Comparison of ENCODE assay signal across 1 cellular context in the genomic region with DNA sequence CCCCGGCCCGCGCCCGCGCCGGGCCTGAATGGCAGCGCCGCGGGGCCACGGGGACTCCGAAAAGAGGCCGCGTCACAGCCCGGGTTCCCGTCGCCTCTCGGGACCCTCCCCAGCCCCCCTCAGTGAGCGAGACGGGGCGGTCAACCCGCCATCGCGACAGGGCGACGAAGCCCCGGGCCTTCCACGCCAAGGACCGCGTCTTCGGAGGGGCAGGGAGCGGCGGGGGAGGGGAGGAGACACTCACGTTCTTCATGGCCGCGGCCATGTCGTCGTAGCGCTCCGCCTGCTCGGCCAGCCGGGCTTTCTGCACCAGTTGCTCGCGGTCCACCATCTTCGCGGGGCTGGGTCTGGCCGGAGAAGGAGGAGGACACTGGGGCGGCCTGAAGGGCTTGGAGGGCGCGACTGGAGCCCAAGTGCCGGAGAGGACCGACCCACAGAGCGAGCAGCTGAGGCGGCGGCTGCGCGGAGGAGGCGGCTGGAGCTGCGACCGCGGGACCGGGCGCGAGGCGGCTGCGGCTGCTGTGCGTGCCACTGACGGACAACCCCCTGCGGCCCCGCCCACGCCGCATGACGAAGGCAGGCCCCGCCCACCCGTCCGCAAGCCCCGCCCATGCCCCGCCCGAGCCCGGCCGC.
TF ChIP-seq lines count a peak whose summit lies in the region.

A gene (minus strand): TSS at position 514 of the 633 bp plus-strand sequence. CDS start 183 bp downstream, at position 331.

TF ChIP-seq in K562, 482 proteins besides CTCF, POLR2A, EP300 and RAD21 (continued from another document and continues in another):
- TF ChIP-seq ELF2 (CRISPR knock-in tag; IDR thresholded peaks at IDR 0.05) (peak; percentile 74), HNRNPUL1 (IDR thresholded peaks at IDR 0.05; ENCODE audit: low read length) (no peak), ZNF707 (CRISPR knock-in tag; conservative IDR thresholded peaks at IDR 0.05) (no peak), ARNT (IDR thresholded peaks at IDR 0.05) (no peak), C11orf30 (IDR thresholded peaks at IDR 0.05; ENCODE audit: low read depth) (no peak), PHF8 (IDR thresholded peaks at IDR 0.05; ENCODE audit: borderline replicate concordance, low read length) (peak; percentile 87), ILK (tag; IDR thresholded peaks at IDR 0.05; ENCODE audit: borderline replicate concordance, low read depth) (no peak), ZBTB7A (IDR thresholded peaks at IDR 0.05; ENCODE audit: borderline replicate concordance, control insufficient read depth, low read depth, low read length) (peak; percentile 92; the same call in 1 of the 2 replicates), IFI16 (CRISPR knock-in tag; IDR thresholded peaks at IDR 0.05) (no peak), HNRNPL (IDR thresholded peaks at IDR 0.05; ENCODE audit: low read depth, low read length) (peak; percentile 71), ETV6 (IDR thresholded peaks at IDR 0.05; ENCODE audit: borderline replicate concordance in 1 of 2, low read depth in 2 of 2, low read length in 1 of 2) (0 out of 4 replicates have a peak, but pooled peaks of 1 of the 2 experiments have one; percentile 2), ETV6 (CRISPR knock-in tag; IDR thresholded peaks at IDR 0.05; ENCODE audit: borderline replicate concordance) (peak; percentile 83), ZNF785 (CRISPR knock-in tag; IDR thresholded peaks at IDR 0.05) (no peak), XRCC5 (IDR thresholded peaks at IDR 0.05; ENCODE audit: low read depth, low read length) (no peak), KHSRP (IDR thresholded peaks at IDR 0.05) (no peak), GATA2 (CRISPR knock-in tag; IDR thresholded peaks at IDR 0.05) (no peak), HLTF (IDR thresholded peaks at IDR 0.05) (peak; percentile 91), JUNB (CRISPR knock-in tag; conservative IDR thresholded peaks at IDR 0.05) (no peak), SIN3B (IDR thresholded peaks at IDR 0.05; ENCODE audit: low read depth) (peak; percentile 65), XRCC4 (IDR thresholded peaks at IDR 0.05; ENCODE audit: extremely low read depth, insufficient read depth, insufficient read length) (no peak), ZNF140 (CRISPR knock-in tag; IDR thresholded peaks at IDR 0.05) (no peak), LARP7 (IDR thresholded peaks at IDR 0.05) (no peak; the same call in 1 of the 2 replicates), KDM4B (IDR thresholded peaks at IDR 0.05; ENCODE audit: borderline replicate concordance in 2 of 2, low read depth in 1 of 2) (0 out of 4 replicates have a peak, but pooled peaks of 1 of the 2 experiments have one; percentile 33), RBM14 (IDR thresholded peaks at IDR 0.05; ENCODE audit: borderline replicate concordance, insufficient read depth, low read depth, low read length) (peak; percentile 96; the same call in 1 of the 2 replicates), TEAD1 (CRISPR knock-in tag; IDR thresholded peaks at IDR 0.05) (peak in 1 of 2 experiments; percentile 59; a peak in 1 of 4 replicates), ZNF197 (CRISPR knock-in tag; IDR thresholded peaks at IDR 0.05; ENCODE audit: low read depth) (no peak), ZNF121 (CRISPR knock-in tag; conservative IDR thresholded peaks at IDR 0.05) (0 out of 2 replicates have a peak, but pooled peaks have one; percentile 13)
- TF ChIP-seq, protein P1, sequence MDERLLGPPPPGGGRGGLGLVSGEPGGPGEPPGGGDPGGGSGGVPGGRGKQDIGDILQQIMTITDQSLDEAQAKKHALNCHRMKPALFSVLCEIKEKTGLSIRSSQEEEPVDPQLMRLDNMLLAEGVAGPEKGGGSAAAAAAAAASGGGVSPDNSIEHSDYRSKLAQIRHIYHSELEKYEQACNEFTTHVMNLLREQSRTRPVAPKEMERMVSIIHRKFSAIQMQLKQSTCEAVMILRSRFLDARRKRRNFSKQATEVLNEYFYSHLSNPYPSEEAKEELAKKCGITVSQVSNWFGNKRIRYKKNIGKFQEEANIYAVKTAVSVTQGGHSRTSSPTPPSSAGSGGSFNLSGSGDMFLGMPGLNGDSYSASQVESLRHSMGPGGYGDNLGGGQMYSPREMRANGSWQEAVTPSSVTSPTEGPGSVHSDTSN (CRISPR knock-in tag; IDR thresholded peaks at IDR 0.05; ENCODE audit: low read depth) = no peak; the same call in 1 of the 2 replicates
- TF ChIP-seq, protein P1 (tag; conservative IDR thresholded peaks at IDR 0.05; ENCODE audit: low read depth) = no peak
- TF ChIP-seq, protein P2, sequence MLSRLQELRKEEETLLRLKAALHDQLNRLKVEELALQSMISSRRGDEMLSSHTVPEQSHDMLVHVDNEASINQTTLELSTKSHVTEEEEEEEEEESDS (CRISPR knock-in tag; IDR thresholded peaks at IDR 0.05) = no peak
- TF ChIP-seq, protein P3, sequence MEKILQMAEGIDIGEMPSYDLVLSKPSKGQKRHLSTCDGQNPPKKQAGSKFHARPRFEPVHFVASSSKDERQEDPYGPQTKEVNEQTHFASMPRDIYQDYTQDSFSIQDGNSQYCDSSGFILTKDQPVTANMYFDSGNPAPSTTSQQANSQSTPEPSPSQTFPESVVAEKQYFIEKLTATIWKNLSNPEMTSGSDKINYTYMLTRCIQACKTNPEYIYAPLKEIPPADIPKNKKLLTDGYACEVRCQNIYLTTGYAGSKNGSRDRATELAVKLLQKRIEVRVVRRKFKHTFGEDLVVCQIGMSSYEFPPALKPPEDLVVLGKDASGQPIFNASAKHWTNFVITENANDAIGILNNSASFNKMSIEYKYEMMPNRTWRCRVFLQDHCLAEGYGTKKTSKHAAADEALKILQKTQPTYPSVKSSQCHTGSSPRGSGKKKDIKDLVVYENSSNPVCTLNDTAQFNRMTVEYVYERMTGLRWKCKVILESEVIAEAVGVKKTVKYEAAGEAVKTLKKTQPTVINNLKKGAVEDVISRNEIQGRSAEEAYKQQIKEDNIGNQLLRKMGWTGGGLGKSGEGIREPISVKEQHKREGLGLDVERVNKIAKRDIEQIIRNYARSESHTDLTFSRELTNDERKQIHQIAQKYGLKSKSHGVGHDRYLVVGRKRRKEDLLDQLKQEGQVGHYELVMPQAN (IDR thresholded peaks at IDR 0.05; ENCODE audit: borderline replicate concordance) = peak; percentile 98
- TF ChIP-seq, protein P4, sequence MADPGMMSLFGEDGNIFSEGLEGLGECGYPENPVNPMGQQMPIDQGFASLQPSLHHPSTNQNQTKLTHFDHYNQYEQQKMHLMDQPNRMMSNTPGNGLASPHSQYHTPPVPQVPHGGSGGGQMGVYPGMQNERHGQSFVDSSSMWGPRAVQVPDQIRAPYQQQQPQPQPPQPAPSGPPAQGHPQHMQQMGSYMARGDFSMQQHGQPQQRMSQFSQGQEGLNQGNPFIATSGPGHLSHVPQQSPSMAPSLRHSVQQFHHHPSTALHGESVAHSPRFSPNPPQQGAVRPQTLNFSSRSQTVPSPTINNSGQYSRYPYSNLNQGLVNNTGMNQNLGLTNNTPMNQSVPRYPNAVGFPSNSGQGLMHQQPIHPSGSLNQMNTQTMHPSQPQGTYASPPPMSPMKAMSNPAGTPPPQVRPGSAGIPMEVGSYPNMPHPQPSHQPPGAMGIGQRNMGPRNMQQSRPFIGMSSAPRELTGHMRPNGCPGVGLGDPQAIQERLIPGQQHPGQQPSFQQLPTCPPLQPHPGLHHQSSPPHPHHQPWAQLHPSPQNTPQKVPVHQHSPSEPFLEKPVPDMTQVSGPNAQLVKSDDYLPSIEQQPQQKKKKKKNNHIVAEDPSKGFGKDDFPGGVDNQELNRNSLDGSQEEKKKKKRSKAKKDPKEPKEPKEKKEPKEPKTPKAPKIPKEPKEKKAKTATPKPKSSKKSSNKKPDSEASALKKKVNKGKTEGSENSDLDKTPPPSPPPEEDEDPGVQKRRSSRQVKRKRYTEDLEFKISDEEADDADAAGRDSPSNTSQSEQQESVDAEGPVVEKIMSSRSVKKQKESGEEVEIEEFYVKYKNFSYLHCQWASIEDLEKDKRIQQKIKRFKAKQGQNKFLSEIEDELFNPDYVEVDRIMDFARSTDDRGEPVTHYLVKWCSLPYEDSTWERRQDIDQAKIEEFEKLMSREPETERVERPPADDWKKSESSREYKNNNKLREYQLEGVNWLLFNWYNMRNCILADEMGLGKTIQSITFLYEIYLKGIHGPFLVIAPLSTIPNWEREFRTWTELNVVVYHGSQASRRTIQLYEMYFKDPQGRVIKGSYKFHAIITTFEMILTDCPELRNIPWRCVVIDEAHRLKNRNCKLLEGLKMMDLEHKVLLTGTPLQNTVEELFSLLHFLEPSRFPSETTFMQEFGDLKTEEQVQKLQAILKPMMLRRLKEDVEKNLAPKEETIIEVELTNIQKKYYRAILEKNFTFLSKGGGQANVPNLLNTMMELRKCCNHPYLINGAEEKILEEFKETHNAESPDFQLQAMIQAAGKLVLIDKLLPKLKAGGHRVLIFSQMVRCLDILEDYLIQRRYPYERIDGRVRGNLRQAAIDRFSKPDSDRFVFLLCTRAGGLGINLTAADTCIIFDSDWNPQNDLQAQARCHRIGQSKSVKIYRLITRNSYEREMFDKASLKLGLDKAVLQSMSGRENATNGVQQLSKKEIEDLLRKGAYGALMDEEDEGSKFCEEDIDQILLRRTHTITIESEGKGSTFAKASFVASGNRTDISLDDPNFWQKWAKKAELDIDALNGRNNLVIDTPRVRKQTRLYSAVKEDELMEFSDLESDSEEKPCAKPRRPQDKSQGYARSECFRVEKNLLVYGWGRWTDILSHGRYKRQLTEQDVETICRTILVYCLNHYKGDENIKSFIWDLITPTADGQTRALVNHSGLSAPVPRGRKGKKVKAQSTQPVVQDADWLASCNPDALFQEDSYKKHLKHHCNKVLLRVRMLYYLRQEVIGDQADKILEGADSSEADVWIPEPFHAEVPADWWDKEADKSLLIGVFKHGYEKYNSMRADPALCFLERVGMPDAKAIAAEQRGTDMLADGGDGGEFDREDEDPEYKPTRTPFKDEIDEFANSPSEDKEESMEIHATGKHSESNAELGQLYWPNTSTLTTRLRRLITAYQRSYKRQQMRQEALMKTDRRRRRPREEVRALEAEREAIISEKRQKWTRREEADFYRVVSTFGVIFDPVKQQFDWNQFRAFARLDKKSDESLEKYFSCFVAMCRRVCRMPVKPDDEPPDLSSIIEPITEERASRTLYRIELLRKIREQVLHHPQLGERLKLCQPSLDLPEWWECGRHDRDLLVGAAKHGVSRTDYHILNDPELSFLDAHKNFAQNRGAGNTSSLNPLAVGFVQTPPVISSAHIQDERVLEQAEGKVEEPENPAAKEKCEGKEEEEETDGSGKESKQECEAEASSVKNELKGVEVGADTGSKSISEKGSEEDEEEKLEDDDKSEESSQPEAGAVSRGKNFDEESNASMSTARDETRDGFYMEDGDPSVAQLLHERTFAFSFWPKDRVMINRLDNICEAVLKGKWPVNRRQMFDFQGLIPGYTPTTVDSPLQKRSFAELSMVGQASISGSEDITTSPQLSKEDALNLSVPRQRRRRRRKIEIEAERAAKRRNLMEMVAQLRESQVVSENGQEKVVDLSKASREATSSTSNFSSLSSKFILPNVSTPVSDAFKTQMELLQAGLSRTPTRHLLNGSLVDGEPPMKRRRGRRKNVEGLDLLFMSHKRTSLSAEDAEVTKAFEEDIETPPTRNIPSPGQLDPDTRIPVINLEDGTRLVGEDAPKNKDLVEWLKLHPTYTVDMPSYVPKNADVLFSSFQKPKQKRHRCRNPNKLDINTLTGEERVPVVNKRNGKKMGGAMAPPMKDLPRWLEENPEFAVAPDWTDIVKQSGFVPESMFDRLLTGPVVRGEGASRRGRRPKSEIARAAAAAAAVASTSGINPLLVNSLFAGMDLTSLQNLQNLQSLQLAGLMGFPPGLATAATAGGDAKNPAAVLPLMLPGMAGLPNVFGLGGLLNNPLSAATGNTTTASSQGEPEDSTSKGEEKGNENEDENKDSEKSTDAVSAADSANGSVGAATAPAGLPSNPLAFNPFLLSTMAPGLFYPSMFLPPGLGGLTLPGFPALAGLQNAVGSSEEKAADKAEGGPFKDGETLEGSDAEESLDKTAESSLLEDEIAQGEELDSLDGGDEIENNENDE (IDR thresholded peaks at IDR 0.05; ENCODE audit: low read depth, low read length) = no peak
- TF ChIP-seq, protein P5, sequence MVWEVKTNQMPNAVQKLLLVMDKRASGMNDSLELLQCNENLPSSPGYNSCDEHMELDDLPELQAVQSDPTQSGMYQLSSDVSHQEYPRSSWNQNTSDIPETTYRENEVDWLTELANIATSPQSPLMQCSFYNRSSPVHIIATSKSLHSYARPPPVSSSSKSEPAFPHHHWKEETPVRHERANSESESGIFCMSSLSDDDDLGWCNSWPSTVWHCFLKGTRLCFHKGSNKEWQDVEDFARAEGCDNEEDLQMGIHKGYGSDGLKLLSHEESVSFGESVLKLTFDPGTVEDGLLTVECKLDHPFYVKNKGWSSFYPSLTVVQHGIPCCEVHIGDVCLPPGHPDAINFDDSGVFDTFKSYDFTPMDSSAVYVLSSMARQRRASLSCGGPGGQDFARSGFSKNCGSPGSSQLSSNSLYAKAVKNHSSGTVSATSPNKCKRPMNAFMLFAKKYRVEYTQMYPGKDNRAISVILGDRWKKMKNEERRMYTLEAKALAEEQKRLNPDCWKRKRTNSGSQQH (CRISPR knock-in tag; IDR thresholded peaks at IDR 0.05) = peak; percentile 86
